Comparison of ENCODE assay signal across 8 cellular contexts in the genomic region with DNA sequence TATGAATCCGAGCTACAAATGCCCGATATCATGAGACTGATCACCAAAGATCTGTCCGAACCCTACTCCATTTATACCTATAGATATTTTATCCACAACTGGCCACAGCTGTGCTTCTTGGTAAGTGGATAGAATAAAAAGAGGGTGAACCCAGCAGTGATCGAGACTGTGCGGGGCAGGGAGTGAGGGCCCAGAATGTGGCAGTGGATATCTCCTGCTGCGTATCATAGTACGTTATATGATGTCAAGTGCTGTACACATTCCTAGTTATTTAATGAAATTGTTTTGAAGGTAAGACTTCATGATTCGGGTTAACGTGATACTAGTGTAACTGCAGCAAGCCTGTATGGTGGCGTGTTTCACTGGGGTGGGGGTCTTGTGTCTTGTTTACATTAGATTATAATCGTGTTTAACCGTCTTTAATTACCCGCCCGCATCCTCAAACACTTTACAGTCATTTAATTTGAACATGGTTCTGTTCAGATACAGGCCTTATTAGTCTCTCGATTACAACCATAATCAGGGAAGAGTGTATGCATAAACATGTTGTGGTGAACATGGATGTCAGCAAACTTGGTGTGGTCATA. TPM values are rescaled to one million over a fixed set of nuclear protein-coding genes. Genes with fewer than 3 reads are reported as not detected.
A peak's percentile ranks its signal among the peaks of the same experiment; 100 is the strongest.
DNase-seq lines count a peak whose midpoint lies in the region; ATAC-seq and TF ChIP-seq lines count a peak whose summit lies in the region.

No MANE protein-coding gene starts in this region.

- TF ChIP-seq CTCF in heart left ventricle (IDR thresholded peaks at IDR 0.05) = no peak

- H3K27me3 Mint-ChIP-seq in activated CD8-positive, alpha-beta T cell treated with anti-CD3 and anti-CD28 coated beads, Interleukin-2, amount 10 ng/mL, durations not matched to agents 7 days and 5 days (ENCODE audit: low read depth) = no peaks in the 10 kb centered on the region
- H3K27me3 Mint-ChIP-seq in stimulated activated naive B cell treated with anti-CD40 and anti-IgM and Interleukin-4, amounts not matched to agents 10 μg/mL and 1 μg/mL and 100 μg/mL, for 72 hours = no peaks in the 10 kb centered on the region

- CTCF ChIA-PET in activated CD8-positive, alpha-beta T cell treated with anti-CD3 and anti-CD28 coated beads, Interleukin-2, amount 10 ng/mL, durations not matched to agents 7 days and 5 days (lab: Charles Lee) = no interaction called here

- H3K9me3 Mint-ChIP-seq in activated CD8-positive, alpha-beta T cell treated with anti-CD3 and anti-CD28 coated beads, Interleukin-2, amount 10 ng/mL, durations not matched to agents 7 days and 5 days (ENCODE audit: insufficient read depth) = no peaks in the 10 kb centered on the region
- H3K9me3 Mint-ChIP-seq in stimulated activated naive B cell treated with anti-CD40 and anti-IgM and Interleukin-4, amounts not matched to agents 10 μg/mL and 1 μg/mL and 100 μg/mL, for 72 hours = no peaks in the 10 kb centered on the region

- H3K4me3 ChIP-seq in heart left ventricle (peak overlapping the region; percentile 62 to 95 (median 90)), iPS-18c (ENCODE audit: insufficient read depth, low read depth, low read length) (peak overlapping the region; percentile 90)

- ATAC-seq in heart left ventricle = no peak
- no peak for ATAC-seq in left cardiac atrium
- no peak for ATAC-seq in activated CD8-positive, alpha-beta T cell treated with anti-CD3 and anti-CD28 coated beads, Interleukin-2, amount 10 ng/mL, durations not matched to agents 7 days and 5 days
- ATAC-seq in stimulated activated naive B cell treated with anti-CD40 and anti-IgM and Interleukin-4, amounts not matched to agents 10 μg/mL and 1 μg/mL and 100 μg/mL, for 72 hours (replicated peaks) = no peak

- peaks cover 48% of the 10 kb centered on the region for H3K4me1 Mint-ChIP-seq in activated CD8-positive, alpha-beta T cell treated with anti-CD3 and anti-CD28 coated beads, Interleukin-2, amount 10 ng/mL, durations not matched to agents 7 days and 5 days (ENCODE audit: low read depth)
- peaks cover 8 to 44% of the 10 kb centered on the region in 2 donors for H3K4me1 Mint-ChIP-seq in stimulated activated naive B cell treated with anti-CD40 and anti-IgM and Interleukin-4, amounts not matched to agents 10 μg/mL and 1 μg/mL and 100 μg/mL, for 72 hours

- peaks cover 0 to 5% (median 0%) of the 10 kb centered on the region in 9 donors for H3K36me3 ChIP-seq in heart left ventricle

- no peaks in the 10 kb centered on the region for H3K27me3 ChIP-seq in heart left ventricle

- POLR2A ChIA-PET in activated CD8-positive, alpha-beta T cell treated with anti-CD3 and anti-CD28 coated beads, Interleukin-2, amount 10 ng/mL, durations not matched to agents 7 days and 5 days (lab: Charles Lee) = interaction anchor here (1.3 to 2.8 kb wide), 2 partner anchors 8 to 123 kb away, joined by 8 to 22 read pairs; a partner anchor contains a TSS

- TF ChIP-seq POLR2A in heart left ventricle (IDR thresholded peaks at IDR 0.05) = no peak

- H3K36me3 Mint-ChIP-seq in activated CD8-positive, alpha-beta T cell treated with anti-CD3 and anti-CD28 coated beads, Interleukin-2, amount 10 ng/mL, durations not matched to agents 7 days and 5 days (ENCODE audit: low read depth) = peaks cover 33% of the 10 kb centered on the region
- peaks cover 4% of the 10 kb centered on the region in 2 donors for H3K36me3 Mint-ChIP-seq in stimulated activated naive B cell treated with anti-CD40 and anti-IgM and Interleukin-4, amounts not matched to agents 10 μg/mL and 1 μg/mL and 100 μg/mL, for 72 hours

- 19 to 27% (median 23%) methylated on average over 15 of the region's 15 CpGs for WGBS in heart left ventricle, 4 donors

- peak overlapping the region; percentile 78 for H3K4me3 Mint-ChIP-seq in activated CD8-positive, alpha-beta T cell treated with anti-CD3 and anti-CD28 coated beads, Interleukin-2, amount 10 ng/mL, durations not matched to agents 7 days and 5 days
- H3K4me3 Mint-ChIP-seq in stimulated activated naive B cell treated with anti-CD40 and anti-IgM and Interleukin-4, amounts not matched to agents 10 μg/mL and 1 μg/mL and 100 μg/mL, for 72 hours = peak overlapping the region; percentile 83 to 88

- intact Hi-C loops in heart left ventricle (cut with DNase I) (loop anchor here in 1 of 10 donors (10.0 kb wide), 1 partner anchor 127 kb away; a partner anchor contains a TSS), left cardiac atrium (cut with DNase I) (no loop called here)

- H3K27ac ChIP-seq in heart left ventricle = peak overlapping the region in 10 of 12 donors; percentile 82 to 91 (median 86)

- H3K27ac Mint-ChIP-seq in activated CD8-positive, alpha-beta T cell treated with anti-CD3 and anti-CD28 coated beads, Interleukin-2, amount 10 ng/mL, durations not matched to agents 7 days and 5 days = peak overlapping the region; percentile 49
- no peak overlapping the region for H3K27ac Mint-ChIP-seq in stimulated activated naive B cell treated with anti-CD40 and anti-IgM and Interleukin-4, amounts not matched to agents 10 μg/mL and 1 μg/mL and 100 μg/mL, for 72 hours

- no peaks in the 10 kb centered on the region for H3K9me3 ChIP-seq in heart left ventricle
- H3K9me3 ChIP-seq in iPS-18c (ENCODE audit: control insufficient read depth, insufficient read depth, low read length) = no peaks in the 10 kb centered on the region

- DNase-seq in heart left ventricle (no peak), left cardiac atrium (no peak), NCI-H187 treated with DMSO at 0.1 percent for 48 hours (lab: John Stamatoyannopoulos, UW) (no peak), NOMO-1 treated with DMSO at 0.1 percent for 48 hours (lab: John Stamatoyannopoulos, UW; ENCODE audit: unreplicated experiment) (no peak), NCI-H2196 (lab: John Stamatoyannopoulos, UW; ENCODE audit: unreplicated experiment) (no peak)
- no peak for DNase-seq in activated CD8-positive, alpha-beta T cell treated with anti-CD3 and anti-CD28 coated beads, Interleukin-2, amount 10 ng/mL, durations not matched to agents 7 days and 5 days
- DNase-seq in stimulated activated naive B cell treated with anti-CD40 and anti-IgM and Interleukin-4, amounts not matched to agents 10 μg/mL and 1 μg/mL and 100 μg/mL, for 72 hours = no peak

- peaks cover 0 to 42% (median 34%) of the 10 kb centered on the region in 12 donors for H3K4me1 ChIP-seq in heart left ventricle

RNA-seq across cellular contexts. Expression of a gene that starts 1.3 kb away (rescaled TPM):
- 10 to 100 TPM; 16.5 to 30.0 (median 25.9) TPM for total RNA-seq in heart left ventricle
- 10 to 100 TPM in 1 of 2 donors, 1 to 10 TPM in 1; 3.5 to 17.3 TPM for polyA plus RNA-seq in heart left ventricle
- total RNA-seq in left cardiac atrium = 10 to 100 TPM; 17.1 to 22.6 TPM
- 10 to 100 TPM; 12.7 to 16.0 TPM for total RNA-seq in activated CD8-positive, alpha-beta T cell treated with anti-CD3 and anti-CD28 coated beads, Interleukin-2, amount 10 ng/mL, durations not matched to agents 7 days and 5 days
